ENCODE assay signal across 8 cellular contexts in genomic region chr13:31199849-31200635, GRCh38. TPM values are rescaled to one million over a fixed set of nuclear protein-coding genes. Genes with fewer than 3 reads are reported as not detected.
DNase-seq lines count a peak whose midpoint lies in the region; ATAC-seq and TF ChIP-seq lines count a peak whose summit lies in the region.

Gene B3GLCT (plus strand): TSS chr13:31199975. CDS start chr13:31200085, 110 bp downstream.

- H3K4me1 ChIP-seq in ectodermal cell (ENCODE audit: control insufficient read depth, insufficient read depth, low read length) (no peaks in the 10 kb centered on the region), lower lobe of right lung (peaks cover 12% of the 10 kb centered on the region)

- H3K27ac Mint-ChIP-seq in activated CD4-positive, alpha-beta memory T cell treated with anti-CD3 and anti-CD28 coated beads, Interleukin-2, amount 10 ng/mL, durations not matched to agents 7 days and 5 days, result peak within 1 kb of the TSS; percentile 72

- TF ChIP-seq CTCF in lower lobe of right lung (IDR thresholded peaks at IDR 0.05), result peak; percentile 92

- H3K4me3 Mint-ChIP-seq in activated CD4-positive, alpha-beta memory T cell treated with anti-CD3 and anti-CD28 coated beads, Interleukin-2, amount 10 ng/mL, durations not matched to agents 7 days and 5 days, result peak within 1 kb of the TSS; percentile 75

- no peaks in the 10 kb centered on the region for H3K9me3 ChIP-seq in ectodermal cell (ENCODE audit: control insufficient read depth, low read length)
- H3K9me3 ChIP-seq in lower lobe of right lung, result no peaks in the 10 kb centered on the region

- CTCF ChIA-PET in activated CD4-positive, alpha-beta memory T cell treated with anti-CD3 and anti-CD28 coated beads, Interleukin-2, amount 10 ng/mL, durations not matched to agents 7 days and 5 days (lab: Charles Lee), result interaction anchor here (0.6 to 2.6 kb wide), 7 partner anchors 9 to 790 kb away, joined by 3 to 19 read pairs (median 5); partner anchors contain the start of gene HSPH1

- peak within 1 kb of the TSS; percentile 83 for H3K27ac ChIP-seq in ectodermal cell (ENCODE audit: insufficient read depth, low read depth, low read length, poor library complexity, severe bottlenecking)
- peak within 1 kb of the TSS; percentile 94 for H3K27ac ChIP-seq in lower lobe of right lung

- intact Hi-C loops in lower lobe of right lung (cut with DNase I), result no loop called here

- peaks cover 29% of the 10 kb centered on the region for H3K4me1 Mint-ChIP-seq in activated CD4-positive, alpha-beta memory T cell treated with anti-CD3 and anti-CD28 coated beads, Interleukin-2, amount 10 ng/mL, durations not matched to agents 7 days and 5 days

- WGBS in ectodermal cell, 2 experiments, result 0% methylated on average over 125 of the region's 125 CpGs

- peaks cover 6% of the 10 kb centered on the region for H3K27me3 Mint-ChIP-seq in activated CD4-positive, alpha-beta memory T cell treated with anti-CD3 and anti-CD28 coated beads, Interleukin-2, amount 10 ng/mL, durations not matched to agents 7 days and 5 days

- POLR2A ChIA-PET in activated CD4-positive, alpha-beta memory T cell treated with anti-CD3 and anti-CD28 coated beads, Interleukin-2, amount 10 ng/mL, durations not matched to agents 7 days and 5 days (lab: Charles Lee), result interaction anchor here (0.6 to 1.9 kb wide), 9 partner anchors 11 to 155 kb away, joined by 3 to 13 read pairs (median 3); partner anchors contain the start of gene HSPH1

- no peaks in the 10 kb centered on the region for H3K36me3 Mint-ChIP-seq in activated CD4-positive, alpha-beta memory T cell treated with anti-CD3 and anti-CD28 coated beads, Interleukin-2, amount 10 ng/mL, durations not matched to agents 7 days and 5 days (ENCODE audit: low read depth)

- no peaks in the 10 kb centered on the region for H3K36me3 ChIP-seq in ectodermal cell (ENCODE audit: control insufficient read depth, insufficient read depth, low read length)
- H3K36me3 ChIP-seq in lower lobe of right lung, result no peaks in the 10 kb centered on the region

- H3K9me3 Mint-ChIP-seq in activated CD4-positive, alpha-beta memory T cell treated with anti-CD3 and anti-CD28 coated beads, Interleukin-2, amount 10 ng/mL, durations not matched to agents 7 days and 5 days, result no peaks in the 10 kb centered on the region

- H3K4me3 ChIP-seq in ectodermal cell (ENCODE audit: insufficient read depth, low read depth, low read length) (peak within 1 kb of the TSS; percentile 61), lower lobe of right lung (peak within 1 kb of the TSS; percentile 79)

- DNase-seq in AG20443 (ENCODE audit: low spot score), result peak; percentile 96
- DNase-seq in NCI-H748 (lab: John Stamatoyannopoulos, UW; ENCODE audit: unreplicated experiment), result peak; percentile 94
- DNase-seq in activated CD4-positive, alpha-beta memory T cell treated with anti-CD3 and anti-CD28 coated beads, Interleukin-2, amount 10 ng/mL, durations not matched to agents 7 days and 5 days, result peak; percentile 82
- peak; percentile 86 for DNase-seq in lower lobe of right lung
- peak; percentile 45 to 74 (median 60) for DNase-seq in stimulated activated CD4-positive, alpha-beta T cell treated with anti-CD3 and anti-CD28 coated beads, TNF-alpha, amount 100 ng/mL, for 1 hour (ENCODE audit: low read depth in 3 of 3, low spot score in 1 of 3)

- H3K27me3 ChIP-seq in ectodermal cell (ENCODE audit: control insufficient read depth, insufficient read depth, low read length, poor library complexity, severe bottlenecking), result peaks cover 10% of the 10 kb centered on the region
- no peaks in the 10 kb centered on the region for H3K27me3 ChIP-seq in lower lobe of right lung (ENCODE audit: low read depth)

- ATAC-seq in GM19035 (IDR thresholded peaks at IDR 0.05; ENCODE audit: unreplicated experiment), result peak; percentile 83
- ATAC-seq in HG03280 (IDR thresholded peaks at IDR 0.05; ENCODE audit: unreplicated experiment), result peak; percentile 82
- ATAC-seq in lower lobe of right lung, result peak; percentile 94 to 96

RNA-seq across cellular contexts. Expression of gene B3GLCT, which starts in this region (rescaled TPM):
- total RNA-seq in activated CD4-positive, alpha-beta memory T cell treated with anti-CD3 and anti-CD28 coated beads, Interleukin-2, amount 10 ng/mL, durations not matched to agents 7 days and 5 days, result 1 to 10 TPM; 4.6 to 4.7 TPM
- 9.8 TPM for polyA plus RNA-seq in ectodermal cell (2013, experiment 1 of 4)
- polyA plus RNA-seq in ectodermal cell (2013, experiment 2 of 4), result 9.8 TPM
- 8.8 TPM for polyA plus RNA-seq in ectodermal cell (2013, experiment 3 of 4)
- polyA plus RNA-seq in ectodermal cell (2013, experiment 4 of 4), result 8.8 TPM
- total RNA-seq in lower lobe of right lung, result 6.1 TPM

Comparison
In these comparisons a context has a peak if more than half of its experiments do, and no peak if none do; other contexts are left out.
1. Peak in every context shown above with its lines: DNase-seq, ATAC-seq, H3K4me3 ChIP-seq and H3K27ac ChIP-seq.